ENCODE assay signal across 25 cellular contexts in the genomic region with DNA sequence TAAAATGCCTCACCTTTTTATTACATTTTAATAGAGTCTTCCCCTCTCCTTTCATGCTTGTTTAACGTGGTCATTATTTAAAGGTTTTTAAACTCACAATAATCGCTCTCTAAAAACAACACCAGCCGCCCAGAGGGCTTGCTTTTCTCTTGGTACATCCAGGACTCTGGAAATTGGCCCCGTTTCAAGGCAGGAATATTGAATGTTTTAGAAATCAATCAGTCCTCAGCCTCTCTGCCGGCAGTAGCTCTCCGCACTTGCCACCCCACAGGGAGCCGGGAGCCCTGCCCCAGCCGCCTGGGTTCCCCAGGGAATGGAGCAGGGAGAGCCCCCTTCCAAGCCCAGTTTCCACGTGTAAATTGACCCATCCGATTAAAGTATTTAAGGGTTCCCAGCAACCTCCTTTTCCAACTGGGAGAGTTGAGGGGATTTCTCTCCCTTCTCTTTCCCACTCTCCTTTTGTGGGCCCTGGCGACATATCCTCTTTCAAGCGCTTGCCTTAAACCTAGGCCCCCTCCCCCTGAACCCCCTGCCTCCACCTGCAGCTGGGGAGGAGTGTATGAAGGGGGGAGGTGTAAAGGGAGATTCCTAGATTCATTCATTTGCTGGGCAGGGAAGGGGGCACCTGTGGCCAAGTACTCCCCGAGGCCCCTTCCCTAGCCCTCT. TPM values are rescaled to one million over a fixed set of nuclear protein-coding genes. Genes with fewer than 3 reads are reported as not detected.
DNase-seq lines count a peak whose midpoint lies in the region; ATAC-seq and TF ChIP-seq lines count a peak whose summit lies in the region.
"Had no signal": no experiment of that assay in that cellular context is flagged by ENCODE, and none has a peak within 500 bp of the region (broad histone marks: within the 10 kb centered on the region; RNA-seq: fewer than 3 reads in every experiment).

No MANE protein-coding gene starts in this region.

- no peaks in the 10 kb centered on the region for H3K9me2 ChIP-seq in SK-N-SH

- H3K27me3 Mint-ChIP-seq in brain = peaks cover 93% of the 10 kb centered on the region

- H3K4me1 Mint-ChIP-seq in brain = peaks cover 28% of the 10 kb centered on the region

- peak overlapping the region in 3 of 5 experiments; percentile 28 to 74 (median 50) for H3K4me3 Mint-ChIP-seq in brain
- H3K4me3 Mint-ChIP-seq: activated naive CD4-positive, alpha-beta T cell treated with anti-CD3 and anti-CD28 coated beads for 36 hours had no signal

- no peaks in the 10 kb centered on the region for H3F3A ChIP-seq in SK-N-SH (replicated peaks; ENCODE audit: insufficient read depth)

- CTCF ChIA-PET in SK-N-SH (lab: Yijun Ruan, JAX) = interaction anchor here (0.8 to 4.0 kb wide), 8 partner anchors 8 to 560 kb away, joined by 3 to 35 read pairs (median 6); a partner anchor contains a TSS

- TF ChIP-seq CTCF in SK-N-SH (IDR thresholded peaks at IDR 0.05) (no peak), brain (conservative IDR thresholded peaks at IDR 0.05) (no peak), GM13977 (IDR thresholded peaks at IDR 0.05; ENCODE audit: extremely low read depth, insufficient read depth, missing control alignments) (no peak)

- no peaks in the 10 kb centered on the region for H3K36me3 ChIP-seq in SK-N-SH (replicated peaks in 1 of 2; ENCODE audit: control insufficient read depth in 1 of 2, insufficient read depth in 2 of 2, low read length in 1 of 2)
- H3K36me3 ChIP-seq: esophagus squamous epithelium, transverse colon had no signal

- DNase-seq in SK-N-SH (peak; percentile 16), mesenteric fat pad (ENCODE audit: low spot score) (peak; percentile 76), GM13977 (ENCODE audit: low spot score) (no peak)
- no peak for DNase-seq in activated naive CD4-positive, alpha-beta T cell treated with anti-CD3 and anti-CD28 coated beads, Interleukin-2, amount 50 U/mL, for 16 hours
- DNase-seq: activated CD4-positive, alpha-beta T cell treated with anti-CD3 and anti-CD28 coated beads for 48 hours; activated CD8-positive, alpha-beta memory T cell treated with anti-CD3 and anti-CD28 coated beads, Interleukin-2, amount 50 U/mL, for 4 hours; activated naive CD4-positive, alpha-beta T cell treated with anti-CD3 and anti-CD28 coated beads for 36 hours; anterior cingulate cortex; effector memory CD4-positive, alpha-beta T cell; esophagus squamous epithelium; GDM1; MV-4-11; NCI-H187; NCI-H446; RPMI8226; transverse colon had no signal

- ATAC-seq in SK-N-SH treated with all-trans-retinoic acid at 6 μM for 48 hours (no peak), HG02571 (IDR thresholded peaks at IDR 0.05; ENCODE audit: unreplicated experiment) (no peak)
- ATAC-seq in activated CD4-positive, CD25-positive, alpha-beta regulatory T cell treated with anti-CD3 and anti-CD28 coated beads, Interleukin-2, amount 50 U/mL, for 24 hours = no peak

- H3K4me3 ChIP-seq in SK-N-SH (ENCODE audit: low read depth in 2 of 2, low read length in 1 of 2) = no peak overlapping the region
- H3K4me3 ChIP-seq: BLaER1, esophagus squamous epithelium, transverse colon had no signal

- H3K9ac ChIP-seq in SK-N-SH = no peak overlapping the region
- H3K9ac ChIP-seq: BLaER1, KMS-11, parathyroid adenoma had no signal

- H3K27ac Mint-ChIP-seq in brain = no peak overlapping the region
- H3K27ac Mint-ChIP-seq: activated naive CD4-positive, alpha-beta T cell treated with anti-CD3 and anti-CD28 coated beads for 36 hours had no signal

- no peak for TF ChIP-seq EP300 in SK-N-SH (IDR thresholded peaks at IDR 0.05; ENCODE audit: borderline replicate concordance in 1 of 2, low read depth in 1 of 2, low read length in 1 of 2)

- POLR2A ChIA-PET in SK-N-SH (lab: Yijun Ruan, JAX) = no interaction called here

- H3K36me3 Mint-ChIP-seq in brain = peaks cover 11% of the 10 kb centered on the region

- no peaks in the 10 kb centered on the region for H3K27me3 ChIP-seq in SK-N-SH (ENCODE audit: insufficient read depth)

- no peak overlapping the region for H3K27ac ChIP-seq in SK-N-SH (ENCODE audit: low read depth in 2 of 2, low read length in 1 of 2)
- H3K27ac ChIP-seq: BLaER1, esophagus squamous epithelium, KMS-11, parathyroid adenoma, transverse colon had no signal

- H3K4me2 ChIP-seq in SK-N-SH = no peak overlapping the region
- H3K4me2 ChIP-seq: BLaER1, KMS-11 had no signal

- in situ Hi-C loops in GM13977 (cut with MboI; ENCODE audit: low pct_unique_long_range_greater_than_20kb, low sequenced_read_pairs, unreplicated experiment) = no loop called here

- WGBS in SK-N-SH (ENCODE audit: low lambda C conversion rate) = 80% methylated on average over 13 of the region's 13 CpGs

- no peak overlapping the region for H2AFZ ChIP-seq in SK-N-SH (ENCODE audit: low read depth)
- H2AFZ ChIP-seq: parathyroid adenoma had no signal

- H3K79me2 ChIP-seq in SK-N-SH (ENCODE audit: insufficient read depth) = no peaks in the 10 kb centered on the region
- H3K79me2 ChIP-seq: parathyroid adenoma had no signal

- no peaks in the 10 kb centered on the region; a peak in 1 of 4 replicates for H3K4me1 ChIP-seq in SK-N-SH (ENCODE audit: control insufficient read depth in 1 of 2, insufficient read depth in 2 of 2, low read depth in 1 of 2, low read length in 1 of 2)

- no peaks in the 10 kb centered on the region for H3K9me3 ChIP-seq in SK-N-SH
- H3K9me3 ChIP-seq: BLaER1, esophagus squamous epithelium, transverse colon had no signal

- no peaks in the 10 kb centered on the region for H4K20me1 ChIP-seq in SK-N-SH (ENCODE audit: insufficient read depth)

- H3K9me3 Mint-ChIP-seq in brain = peaks cover 0 to 3% (median 0%) of the 10 kb centered on the region in 5 experiments
- H3K9me3 Mint-ChIP-seq: activated naive CD4-positive, alpha-beta T cell treated with anti-CD3 and anti-CD28 coated beads for 36 hours had no signal

- no peak for TF ChIP-seq RAD21 in SK-N-SH (IDR thresholded peaks at IDR 0.05; ENCODE audit: low read length)

TF ChIP-seq in SK-N-SH, 30 proteins besides CTCF, POLR2A, EP300 and RAD21 (continues in another document):
- no peak for TF ChIP-seq TCF12 (IDR thresholded peaks at IDR 0.05)
- no peak for TF ChIP-seq NRF1 (IDR thresholded peaks at IDR 0.05; ENCODE audit: low read depth, low read length)
- TF ChIP-seq ELF1 (IDR thresholded peaks at IDR 0.05) = no peak
- no peak for TF ChIP-seq SMC3 (IDR thresholded peaks at IDR 0.05; ENCODE audit: low read depth, low read length)
- TF ChIP-seq, protein P1, sequence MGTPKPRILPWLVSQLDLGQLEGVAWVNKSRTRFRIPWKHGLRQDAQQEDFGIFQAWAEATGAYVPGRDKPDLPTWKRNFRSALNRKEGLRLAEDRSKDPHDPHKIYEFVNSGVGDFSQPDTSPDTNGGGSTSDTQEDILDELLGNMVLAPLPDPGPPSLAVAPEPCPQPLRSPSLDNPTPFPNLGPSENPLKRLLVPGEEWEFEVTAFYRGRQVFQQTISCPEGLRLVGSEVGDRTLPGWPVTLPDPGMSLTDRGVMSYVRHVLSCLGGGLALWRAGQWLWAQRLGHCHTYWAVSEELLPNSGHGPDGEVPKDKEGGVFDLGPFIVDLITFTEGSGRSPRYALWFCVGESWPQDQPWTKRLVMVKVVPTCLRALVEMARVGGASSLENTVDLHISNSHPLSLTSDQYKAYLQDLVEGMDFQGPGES (IDR thresholded peaks at IDR 0.05; ENCODE audit: low read depth, low read length) = no peak
- TF ChIP-seq TAF1 (IDR thresholded peaks at IDR 0.05; ENCODE audit: borderline replicate concordance, low read depth, low read length) = no peak
- no peak for TF ChIP-seq MXI1 (IDR thresholded peaks at IDR 0.05; ENCODE audit: low read depth, low read length)
- TF ChIP-seq RXRA (IDR thresholded peaks at IDR 0.05; ENCODE audit: borderline replicate concordance, low read depth) = no peak
- no peak for TF ChIP-seq NFIC (IDR thresholded peaks at IDR 0.05; ENCODE audit: borderline replicate concordance)
- TF ChIP-seq POLR2AphosphoS5 (IDR thresholded peaks at IDR 0.05; ENCODE audit: low read depth, low read length) = no peak

TF ChIP-seq in SK-N-SH treated with all-trans-retinoic acid at 6 μM for 48 hours, 23 proteins besides CTCF, POLR2A, EP300 and RAD21:
- TF ChIP-seq TCF4 (CRISPR knock-in tag; IDR thresholded peaks at IDR 0.05; ENCODE audit: borderline replicate concordance) (no peak), ZNF8 (CRISPR knock-in tag; IDR thresholded peaks at IDR 0.05) (no peak), CSDC2 (CRISPR knock-in tag; IDR thresholded peaks at IDR 0.05) (no peak)

RNA-seq across cellular contexts. Expression of a gene that starts 1.9 kb away (rescaled TPM):
- polyA plus RNA-seq in SK-N-SH (2012; rRNA removed) (0.34 TPM in 1 of 2 replicates, not detected in the other), brain (ENCODE audit: insufficient read depth, low read depth, low replicate concordance) (not detected)
- polyA plus RNA-seq in SK-N-SH (2012; cell fraction: cytosol; rRNA removed) = 0.06 TPM in 1 of 2 replicates, not detected in the other
- 1.1 and 1.8 TPM in 2 replicates for polyA plus RNA-seq in SK-N-SH (2012; cell fraction: nucleus; rRNA removed)
- not detected for total RNA-seq in mesenteric fat pad
- total RNA-seq: A172; activated naive CD4-positive, alpha-beta T cell treated with anti-CD3 and anti-CD28 coated beads for 36 hours; esophagus squamous epithelium; lower leg skin; transverse colon had no signal

RNA-seq across cellular contexts. Expression of a gene that starts 9.2 kb away (rescaled TPM):
- polyA plus RNA-seq in SK-N-SH (2012; rRNA removed) (89.3 and 105 TPM in 2 replicates), brain (ENCODE audit: insufficient read depth, low read depth, low replicate concordance) (25.6 TPM)
- polyA plus RNA-seq in SK-N-SH (2012; cell fraction: cytosol; rRNA removed) = 71.2 and 96.6 TPM in 2 replicates
- polyA plus RNA-seq in SK-N-SH (2012; cell fraction: nucleus; rRNA removed) = 43.9 and 55.4 TPM in 2 replicates
- 18.8 TPM for total RNA-seq in mesenteric fat pad

RNA-seq across cellular contexts. Expression of a gene that starts 44.2 kb away (rescaled TPM):
- 24.8 and 36.6 TPM in 2 replicates for polyA plus RNA-seq in SK-N-SH (2012; rRNA removed)
- 23.2 and 28.1 TPM in 2 replicates for polyA plus RNA-seq in SK-N-SH (2012; cell fraction: cytosol; rRNA removed)
- polyA plus RNA-seq in SK-N-SH (2012; cell fraction: nucleus; rRNA removed) = 70.8 and 133 TPM in 2 replicates
- 29.0 TPM for polyA plus RNA-seq in brain (ENCODE audit: insufficient read depth, low read depth, low replicate concordance)
- 92.7 TPM for total RNA-seq in mesenteric fat pad

Comparison
In these comparisons a context has a peak if more than half of its experiments do, and no peak if none do; other contexts are left out.
1. DNase-seq: peak in SK-N-SH (single experiment) and mesenteric fat pad (single experiment); none in GM13977 (single experiment) and activated naive CD4-positive, alpha-beta T cell treated with anti-CD3 and anti-CD28 coated beads, Interleukin-2, amount 50 U/mL, for 16 hours (single experiment).